Comparison of ENCODE assay signal across 11 cellular contexts in the genomic region with DNA sequence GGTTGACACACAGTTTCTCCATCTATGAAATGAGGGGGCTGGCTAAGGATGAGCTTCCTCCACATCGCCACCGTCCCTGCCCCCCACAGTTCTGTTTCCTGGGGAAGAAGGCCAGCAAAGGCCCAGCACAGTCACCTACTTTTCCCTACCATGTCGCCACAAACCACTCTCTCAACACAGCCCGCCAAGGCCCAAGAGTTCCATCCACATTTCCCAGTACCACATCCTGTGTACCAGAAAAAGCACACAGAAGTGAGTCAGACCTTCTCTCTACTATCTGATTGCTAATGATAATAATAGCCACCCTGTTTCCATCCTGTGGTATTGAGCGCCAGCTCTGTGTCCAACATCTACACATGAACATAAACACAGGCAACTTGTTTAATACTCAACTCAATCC. TPM values are rescaled to one million over a fixed set of nuclear protein-coding genes. Genes with fewer than 3 reads are reported as not detected.
A peak's percentile ranks its signal among the peaks of the same experiment; 100 is the strongest.
DNase-seq lines count a peak whose midpoint lies in the region; ATAC-seq and TF ChIP-seq lines count a peak whose summit lies in the region.
"Had no signal": no experiment of that assay in that cellular context is flagged by ENCODE, and none has a peak within 500 bp of the region (broad histone marks: within the 10 kb centered on the region; RNA-seq: fewer than 3 reads in every experiment).

No MANE protein-coding gene starts in this region.

- no peaks in the 10 kb centered on the region for H3K36me3 ChIP-seq in aorta (ENCODE audit: control insufficient read depth in 1 of 2, insufficient read depth in 2 of 2, low read length in 1 of 2)
- H3K36me3 ChIP-seq: heart right ventricle had no signal

- intact Hi-C loops in aorta (cut with DNase I): no loop called here

- H3K9me3 Mint-ChIP-seq in immature natural killer cell: no peaks in the 10 kb centered on the region

- H3K4me3 Mint-ChIP-seq in immature natural killer cell: peak overlapping the region; percentile 1 to 53 (median 20)
- H3K4me3 Mint-ChIP-seq: type B pancreatic cell had no signal

- peaks cover 25 to 44% of the 10 kb centered on the region in 2 donors for H3K4me1 Mint-ChIP-seq in immature natural killer cell

- peaks cover 0 to 2% of the 10 kb centered on the region in 2 donors for H3K4me1 ChIP-seq in aorta (ENCODE audit: control insufficient read depth in 1 of 2, insufficient read depth in 2 of 2, low read length in 2 of 2)

- H3K4me3 ChIP-seq in AG10803 (ENCODE audit: low read length) (no peak overlapping the region), aorta (ENCODE audit: low read length in 2 of 2) (no peak overlapping the region)
- H3K4me3 ChIP-seq: heart right ventricle had no signal

- H3K27ac Mint-ChIP-seq in immature natural killer cell: peak overlapping the region in 5 of 6 donors; percentile 10 to 81 (median 69)
- H3K27ac Mint-ChIP-seq: type B pancreatic cell had no signal

- DNase-seq in AG10803 (ENCODE audit: low read depth) (peak; percentile 80), UCSD-AML1 (lab: John Stamatoyannopoulos, UW; ENCODE audit: unreplicated experiment) (peak; percentile 90), immature natural killer cell (no peak), aorta (no peak), ureter (ENCODE audit: low spot score) (no peak), NCI-H510A treated with DMSO at 0.1 percent for 48 hours (lab: John Stamatoyannopoulos, UW) (no peak), NCI-H1105 treated with DMSO at 0.1 percent for 48 hours (lab: John Stamatoyannopoulos, UW) (no peak)
- DNase-seq: NCI-H1694 had no signal

- no peaks in the 10 kb centered on the region for H3K9me3 ChIP-seq in aorta (ENCODE audit: control insufficient read depth, low read length)

- H3K27me3 ChIP-seq in aorta (ENCODE audit: control insufficient read depth in 1 of 2, insufficient read depth in 2 of 2, low read length in 1 of 2): no peaks in the 10 kb centered on the region
- H3K27me3 ChIP-seq: heart right ventricle had no signal

- 82 to 93% methylated on average over 5 of the region's 5 CpGs for WGBS in aorta, 2 donors

- peaks cover 0 to 4% (median 0%) of the 10 kb centered on the region in 3 donors for H3K36me3 Mint-ChIP-seq in immature natural killer cell
- H3K36me3 Mint-ChIP-seq: type B pancreatic cell had no signal

- peak; percentile 50 for ATAC-seq in HG02610 (IDR thresholded peaks at IDR 0.05; ENCODE audit: unreplicated experiment)
- ATAC-seq in aorta (ENCODE audit: low FRiP score): no peak

- H3K27me3 Mint-ChIP-seq in immature natural killer cell (ENCODE audit: low read depth in 3 of 3): peaks cover 0 to 3% (median 0%) of the 10 kb centered on the region in 3 donors
- H3K27me3 Mint-ChIP-seq: type B pancreatic cell had no signal

- no peak overlapping the region for H3K27ac ChIP-seq in aorta (ENCODE audit: low read depth in 1 of 2, low read length in 2 of 2)
- H3K27ac ChIP-seq: heart right ventricle had no signal

- TF ChIP-seq CTCF in AG10803 (conservative IDR thresholded peaks at IDR 0.05; ENCODE audit: low read length): no peak

RNA-seq across cellular contexts. Expression of a gene that starts 30.3 kb away (rescaled TPM):
- polyA plus RNA-seq in immature natural killer cell: 10 to 100 TPM in 1 of 3 donors, 1 to 10 TPM in 2; 3.8 to 14.0 (median 4.7) TPM
- 10 to 100 TPM; 24.6 to 26.8 TPM for total RNA-seq in aorta
- 1 to 10 TPM; 8.1 to 8.6 TPM for polyA plus RNA-seq in aorta
- 32.7 TPM for total RNA-seq in ureter

Comparison
In these comparisons a context has a peak if more than half of its experiments do, and no peak if none do; other contexts are left out.
1. DNase-seq: peak in AG10803 (single experiment) and UCSD-AML1 (single experiment); none in immature natural killer cell (0 of 3), aorta (0 of 2), ureter (single experiment), NCI-H510A treated with DMSO at 0.1 percent for 48 hours (single experiment) and NCI-H1105 treated with DMSO at 0.1 percent for 48 hours (single experiment).